Comparison of ENCODE assay signal across 8 cellular contexts in the genomic region with DNA sequence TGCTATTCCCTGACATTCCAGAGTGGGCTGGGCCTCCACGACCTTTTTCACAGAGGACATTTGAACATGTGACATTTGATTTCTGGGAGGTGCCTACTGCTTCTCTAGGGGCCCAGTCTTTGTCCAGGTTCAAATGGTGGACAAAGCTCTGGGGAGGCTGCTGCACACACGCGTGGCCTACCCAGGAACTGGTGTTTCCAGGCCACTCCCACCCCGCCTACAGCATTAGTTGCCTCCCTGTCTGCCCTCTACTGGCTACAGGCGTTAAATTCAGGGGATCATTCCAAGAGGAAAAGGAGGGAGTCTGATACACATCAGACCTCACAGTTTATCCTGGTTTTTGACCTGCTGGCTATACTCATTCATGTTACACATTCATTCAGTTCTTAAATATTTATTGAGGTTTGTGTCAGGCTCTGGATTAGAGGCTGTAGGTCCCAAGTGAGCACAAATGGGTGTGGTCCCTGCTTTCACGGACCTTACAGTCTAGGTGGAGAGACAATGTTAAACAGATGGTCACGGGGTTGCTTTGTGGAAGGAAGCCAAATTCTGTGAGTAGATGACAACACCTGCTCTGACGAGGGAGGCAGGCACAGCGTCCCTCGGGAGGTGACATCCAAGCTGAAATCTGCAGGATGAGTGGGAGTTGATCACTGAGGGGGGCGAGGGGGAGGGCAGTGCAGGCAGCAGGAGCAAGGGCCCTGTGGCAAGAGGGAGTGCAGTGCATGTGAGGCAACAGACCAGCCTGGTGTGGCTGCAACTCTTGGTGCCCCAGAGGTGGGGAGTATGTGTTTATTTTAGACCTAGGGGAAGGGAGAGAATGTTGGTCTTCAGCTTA. TPM values are rescaled to one million over a fixed set of nuclear protein-coding genes. Genes with fewer than 3 reads are reported as not detected.
A peak's percentile ranks its signal among the peaks of the same experiment; 100 is the strongest.
DNase-seq lines count a peak whose midpoint lies in the region; ATAC-seq and TF ChIP-seq lines count a peak whose summit lies in the region.

No MANE protein-coding gene starts in this region.

- WGBS in mesenchymal stem cell, result 66% methylated on average over 10 of the region's 11 CpGs

- H4K91ac ChIP-seq in mesenchymal stem cell (ENCODE audit: low read length), result peak overlapping the region; percentile 2

- H3K36me3 ChIP-seq in HCT116 (ENCODE audit: control insufficient read depth in 1 of 2, insufficient read depth in 2 of 2, low read length in 2 of 2) (no peaks in the 10 kb centered on the region), mesenchymal stem cell (ENCODE audit: control insufficient read depth in 1 of 2, insufficient read depth in 2 of 2, low read depth in 1 of 2, low read length in 2 of 2) (peaks cover 0 to 21% of the 10 kb centered on the region in 2 experiments)

- BruUV-seq in HCT116 (replicated peaks; lab: Mats Ljungman, UMichigan), result no TSS peak

- no peak overlapping the region for H3K27ac ChIP-seq in HCT116 (ENCODE audit: low read depth, low read length)
- H3K27ac ChIP-seq in mesenchymal stem cell (ENCODE audit: low read length, poor library complexity, severe bottlenecking), result no peak overlapping the region

- peak overlapping the region; percentile 38 for H2BK15ac ChIP-seq in mesenchymal stem cell (ENCODE audit: low read depth, poor library complexity, severe bottlenecking)

- H3K9ac ChIP-seq in HCT116 (ENCODE audit: low read length) (no peak overlapping the region), mesenchymal stem cell (ENCODE audit: low read length) (peak overlapping the region; percentile 41)

- TF ChIP-seq CTCF in HCT116 (IDR thresholded peaks at IDR 0.05 in 2 of 3, conservative IDR thresholded peaks at IDR 0.05 in 1 of 3; ENCODE audit: borderline replicate concordance in 1 of 3, insufficient read depth in 1 of 3, low read depth in 2 of 3, low read length in 2 of 3), result peak; percentile 59 to 86 (median 80); a peak in 5 of 6 replicates

- intact Hi-C loops in HCT116 (cut with micrococcal nuclease), result loop anchor here (1.0 to 10.0 kb wide), 5 partner anchors 60 to 998 kb away; no protein-coding TSS in a partner anchor

- no peak overlapping the region for H3K4me3 ChIP-seq in HCT116 (replicated peaks in 1 of 2; ENCODE audit: low read depth in 1 of 2, low read length in 2 of 2)
- no peak overlapping the region for H3K4me3 ChIP-seq in mesenchymal stem cell (ENCODE audit: insufficient read depth in 1 of 2, low read depth in 1 of 2, low read length in 2 of 2)

- H3K79me2 ChIP-seq in HCT116 (ENCODE audit: insufficient read depth, low read length), result no peaks in the 10 kb centered on the region

- H3K23ac ChIP-seq in mesenchymal stem cell (ENCODE audit: low read length in 2 of 2), result no peak overlapping the region

- H2AFZ ChIP-seq in HCT116 (ENCODE audit: low read depth, low read length, poor library complexity, severe bottlenecking) (peak overlapping the region; percentile 75), mesenchymal stem cell (ENCODE audit: low read depth, low read length) (no peak overlapping the region)

- POLR2A ChIA-PET in HCT116 (lab: Charles Lee), result no interaction called here

- ATAC-seq in HCT116, result peak; percentile 96

- RAD21 ChIA-PET in HCT116 (lab: Charles Lee; ENCODE audit: low non-redundant PET in 1 of 2, low total read pairs in 2 of 2, uncharacterized antibody in 2 of 2, unreplicated experiment in 2 of 2), result interaction anchor here in 1 of 2 experiments (1.0 kb wide), 1 partner anchor 86 kb away, joined by 3 read pairs; no protein-coding TSS in a partner anchor

- H3K79me1 ChIP-seq in mesenchymal stem cell (replicated peaks; ENCODE audit: low read length, poor library complexity, severe bottlenecking), result no peaks in the 10 kb centered on the region

- no peak overlapping the region for H2AK5ac ChIP-seq in mesenchymal stem cell (ENCODE audit: low read length, severe bottlenecking)

- H3K9me2 ChIP-seq in HCT116 (ENCODE audit: insufficient read depth), result no peaks in the 10 kb centered on the region

- H4K20me1 ChIP-seq in HCT116 (ENCODE audit: insufficient read depth), result no peaks in the 10 kb centered on the region

- no peaks in the 10 kb centered on the region for H3K27me3 ChIP-seq in HCT116 (ENCODE audit: insufficient read depth, low read length)
- H3K27me3 ChIP-seq in mesenchymal stem cell (ENCODE audit: control insufficient read depth in 1 of 2, insufficient read depth in 1 of 2, low read length in 2 of 2), result peaks cover 0 to 11% of the 10 kb centered on the region in 2 experiments

- no peak for TF ChIP-seq POLR2A in HCT116 (IDR thresholded peaks at IDR 0.05; ENCODE audit: borderline replicate concordance, extremely low read depth, insufficient read depth, insufficient read length)

- no peak overlapping the region for H2BK12ac ChIP-seq in mesenchymal stem cell (ENCODE audit: low read length in 2 of 2)

- H2BK5ac ChIP-seq in mesenchymal stem cell (ENCODE audit: low read depth, low read length, poor library complexity, severe bottlenecking), result no peak overlapping the region

- H3K18ac ChIP-seq in mesenchymal stem cell (ENCODE audit: low read depth in 1 of 2, low read length in 2 of 2), result no peak overlapping the region

- H3K4ac ChIP-seq in mesenchymal stem cell (ENCODE audit: low read depth in 1 of 2, low read length in 2 of 2), result no peak overlapping the region

- H4K8ac ChIP-seq in mesenchymal stem cell (ENCODE audit: low read length), result no peak overlapping the region

- H3K4me1 ChIP-seq in HCT116 (ENCODE audit: control insufficient read depth in 1 of 2, insufficient read depth in 2 of 2, low read length in 2 of 2) (peaks cover 0 to 10% of the 10 kb centered on the region in 2 experiments; a peak in 2 of 4 replicates), mesenchymal stem cell (ENCODE audit: control insufficient read depth, insufficient read depth, low read depth, low read length) (no peaks in the 10 kb centered on the region)

- peak; percentile 49 to 71 (median 71) for DNase-seq in NCI-H1417 (lab: John Stamatoyannopoulos, UW)
- DNase-seq in NCI-H1417 treated with DMSO at 0.1 percent for 48 hours (lab: John Stamatoyannopoulos, UW), result no peak
- DNase-seq in HCT116 (ENCODE audit: low read depth, low spot score), result peak; percentile 56
- peak; percentile 41 for DNase-seq in MV-4-11 (lab: John Stamatoyannopoulos, UW)
- DNase-seq in T follicular helper cell (ENCODE audit: low read depth), result peak; percentile 11
- DNase-seq in dermis microvascular lymphatic vessel endothelial cell (ENCODE audit: low read depth in 2 of 2), result peak; percentile 45 to 66
- DNase-seq in mesenchymal stem cell, result peak; percentile 72
- DNase-seq in superior temporal gyrus (ENCODE audit: extremely low spot score), result peak; percentile 75

- H3K14ac ChIP-seq in mesenchymal stem cell (ENCODE audit: low read length in 2 of 2), result no peak overlapping the region

- peak; percentile 43 for TF ChIP-seq RAD21 in HCT116 (IDR thresholded peaks at IDR 0.05; ENCODE audit: low read depth)

- H3K4me2 ChIP-seq in HCT116 (ENCODE audit: low read length) (peak overlapping the region; percentile 43), mesenchymal stem cell (ENCODE audit: low read length, poor library complexity, severe bottlenecking) (no peak overlapping the region)

- H3K9me3 ChIP-seq in HCT116 (ENCODE audit: control insufficient read depth in 1 of 2, insufficient read depth in 1 of 2, low read depth in 1 of 2, low read length in 2 of 2) (no peaks in the 10 kb centered on the region), mesenchymal stem cell (ENCODE audit: control insufficient read depth, low read length) (no peaks in the 10 kb centered on the region)

- H2BK120ac ChIP-seq in mesenchymal stem cell (ENCODE audit: low read depth, low read length), result no peak overlapping the region

- CTCF ChIA-PET in HCT116 (lab: Charles Lee), result interaction anchor here (0.6 to 4.7 kb wide), 7 partner anchors 10 to 86 kb away, joined by 3 to 121 read pairs (median 4); no protein-coding TSS in a partner anchor

TF ChIP-seq in HCT116, 20 proteins besides CTCF, POLR2A, EP300 and RAD21:
- TF ChIP-seq POLR2AphosphoS5 (IDR thresholded peaks at IDR 0.05; ENCODE audit: low read depth, low read length), result peak; percentile 47; the same call in 1 of the 2 replicates
- TF ChIP-seq, protein P1, sequence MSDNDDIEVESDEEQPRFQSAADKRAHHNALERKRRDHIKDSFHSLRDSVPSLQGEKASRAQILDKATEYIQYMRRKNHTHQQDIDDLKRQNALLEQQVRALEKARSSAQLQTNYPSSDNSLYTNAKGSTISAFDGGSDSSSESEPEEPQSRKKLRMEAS (IDR thresholded peaks at IDR 0.05), result peak; percentile 51
- TF ChIP-seq, protein P2, sequence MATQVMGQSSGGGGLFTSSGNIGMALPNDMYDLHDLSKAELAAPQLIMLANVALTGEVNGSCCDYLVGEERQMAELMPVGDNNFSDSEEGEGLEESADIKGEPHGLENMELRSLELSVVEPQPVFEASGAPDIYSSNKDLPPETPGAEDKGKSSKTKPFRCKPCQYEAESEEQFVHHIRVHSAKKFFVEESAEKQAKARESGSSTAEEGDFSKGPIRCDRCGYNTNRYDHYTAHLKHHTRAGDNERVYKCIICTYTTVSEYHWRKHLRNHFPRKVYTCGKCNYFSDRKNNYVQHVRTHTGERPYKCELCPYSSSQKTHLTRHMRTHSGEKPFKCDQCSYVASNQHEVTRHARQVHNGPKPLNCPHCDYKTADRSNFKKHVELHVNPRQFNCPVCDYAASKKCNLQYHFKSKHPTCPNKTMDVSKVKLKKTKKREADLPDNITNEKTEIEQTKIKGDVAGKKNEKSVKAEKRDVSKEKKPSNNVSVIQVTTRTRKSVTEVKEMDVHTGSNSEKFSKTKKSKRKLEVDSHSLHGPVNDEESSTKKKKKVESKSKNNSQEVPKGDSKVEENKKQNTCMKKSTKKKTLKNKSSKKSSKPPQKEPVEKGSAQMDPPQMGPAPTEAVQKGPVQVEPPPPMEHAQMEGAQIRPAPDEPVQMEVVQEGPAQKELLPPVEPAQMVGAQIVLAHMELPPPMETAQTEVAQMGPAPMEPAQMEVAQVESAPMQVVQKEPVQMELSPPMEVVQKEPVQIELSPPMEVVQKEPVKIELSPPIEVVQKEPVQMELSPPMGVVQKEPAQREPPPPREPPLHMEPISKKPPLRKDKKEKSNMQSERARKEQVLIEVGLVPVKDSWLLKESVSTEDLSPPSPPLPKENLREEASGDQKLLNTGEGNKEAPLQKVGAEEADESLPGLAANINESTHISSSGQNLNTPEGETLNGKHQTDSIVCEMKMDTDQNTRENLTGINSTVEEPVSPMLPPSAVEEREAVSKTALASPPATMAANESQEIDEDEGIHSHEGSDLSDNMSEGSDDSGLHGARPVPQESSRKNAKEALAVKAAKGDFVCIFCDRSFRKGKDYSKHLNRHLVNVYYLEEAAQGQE (IDR thresholded peaks at IDR 0.05; ENCODE audit: low read depth), result no peak

RNA-seq across cellular contexts. Expression of a gene that starts 11.8 kb away (rescaled TPM):
- 0.02 TPM for total RNA-seq in HCT116 (2021; ENCODE audit: unreplicated experiment)
- polyA plus RNA-seq in HCT116 (2012), result not detected in 2 replicates
- 0.51 and 1.4 TPM in 2 replicates for total RNA-seq in dermis microvascular lymphatic vessel endothelial cell
- polyA plus RNA-seq in mesenchymal stem cell (2013, experiment 1 of 2), result 1.9 TPM
- 1.9 TPM for polyA plus RNA-seq in mesenchymal stem cell (2013, experiment 2 of 2)
